16 cellular contexts compared by ENCODE assay signal in the genomic region with DNA sequence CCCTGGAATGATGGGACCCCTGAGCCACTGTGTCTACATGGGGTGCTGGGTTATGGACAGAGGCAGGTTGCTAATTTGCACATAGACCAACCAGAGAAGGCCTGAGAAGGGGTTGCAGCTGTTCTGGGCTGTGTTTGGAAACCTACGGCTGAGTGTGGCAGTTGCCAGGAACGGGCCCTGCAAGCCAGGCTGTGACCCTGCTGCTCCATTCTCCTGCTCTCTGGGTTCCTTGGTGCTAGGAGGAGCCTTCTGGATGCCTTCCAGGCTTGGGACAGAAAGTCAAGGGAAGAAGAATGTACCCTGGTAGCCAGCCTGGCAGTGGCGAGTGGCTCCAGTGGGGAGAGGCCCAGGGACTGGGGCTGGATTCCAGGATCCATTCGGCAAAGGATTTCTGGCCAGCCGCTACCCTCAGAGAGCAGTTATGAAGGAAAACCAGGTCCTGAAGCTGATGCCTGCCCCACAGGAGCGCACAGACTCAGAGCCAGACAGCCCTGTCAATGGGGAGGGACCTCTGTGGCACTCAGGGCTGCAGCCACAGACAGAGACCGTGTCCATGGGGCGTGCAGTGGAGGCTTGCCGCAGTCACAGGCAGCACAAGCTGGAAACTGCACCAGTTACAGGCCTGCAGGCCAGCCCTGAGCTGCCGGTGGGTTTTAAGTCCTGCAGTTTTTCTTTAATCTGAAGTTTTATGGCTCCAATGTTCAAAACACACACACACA. TPM values are rescaled to one million over a fixed set of nuclear protein-coding genes. Genes with fewer than 3 reads are reported as not detected.
DNase-seq lines count a peak whose midpoint lies in the region; ATAC-seq lines count a peak whose summit lies in the region.
"Had no signal": no experiment of that assay in that cellular context is flagged by ENCODE, and none has a peak within 500 bp of the region (broad histone marks: within the 10 kb centered on the region; RNA-seq: fewer than 3 reads in every experiment).

No MANE protein-coding gene starts in this region.

- H3K36me3 ChIP-seq in mesodermal cell (ENCODE audit: control insufficient read depth, insufficient read depth, low read length) (peaks cover 17% of the 10 kb centered on the region), subcutaneous abdominal adipose tissue (ENCODE audit: control insufficient read depth in 5 of 5, insufficient read depth in 5 of 5, low read length in 5 of 5) (peaks cover 0 to 6% (median 0%) of the 10 kb centered on the region in 5 donors)
- H3K36me3 ChIP-seq: breast epithelium, pancreas had no signal

- 94 to 97% methylated on average over 9 of the region's 10 CpGs for WGBS in mesodermal cell (ENCODE audit: insufficient coverage in 2 of 2), 2 experiments

- no peak for ATAC-seq in central memory CD8-positive, alpha-beta T cell (replicated peaks; ENCODE audit: extremely low read depth, poor library complexity, severe bottlenecking)

- DNase-seq in activated naive CD4-positive, alpha-beta T cell treated with anti-CD3 and anti-CD28 coated beads, Interleukin-2, amount 10 ng/mL, durations not matched to agents 7 days and 5 days, result no peak
- no peak for DNase-seq in central memory CD8-positive, alpha-beta T cell (ENCODE audit: low spot score in 2 of 2)
- DNase-seq in NCI-H187 treated with DMSO at 0.1 percent for 48 hours (lab: John Stamatoyannopoulos, UW) (no peak), T-helper 9 cell (no peak)
- no peak for DNase-seq in activated effector memory CD4-positive, alpha-beta T cell treated with anti-CD3 and anti-CD28 coated beads, Interleukin-2, amount 50 U/mL, for 16 hours
- DNase-seq: activated CD8-positive, alpha-beta memory T cell treated with anti-CD3 and anti-CD28 coated beads for 24 hours; activated gamma-delta T cell treated with Interleukin-2 at 50 U/mL for 16 hours; effector CD8-positive, alpha-beta T cell; NCI-H146; NCI-H510A treated with DMSO at 0.1 percent for 48 hours; pancreas; stimulated activated CD4-positive, alpha-beta T cell treated with anti-CD3 and anti-CD28 coated beads, Interleukin-12 subunit alpha, Interleukin-12 subunit beta, amount 100 ng/mL, for 4 hours had no signal

- H3K9me3 ChIP-seq in mesodermal cell (ENCODE audit: control insufficient read depth, low read length) (no peaks in the 10 kb centered on the region), subcutaneous abdominal adipose tissue (ENCODE audit: control insufficient read depth in 5 of 5, low read length in 5 of 5) (no peaks in the 10 kb centered on the region)
- H3K9me3 ChIP-seq: breast epithelium, pancreas had no signal

- H3K4me3 ChIP-seq in mesodermal cell (ENCODE audit: extremely low read depth, insufficient read depth, low read length, poor library complexity, severe bottlenecking) (no peak overlapping the region), subcutaneous abdominal adipose tissue (ENCODE audit: low read depth in 1 of 5, low read length in 5 of 5) (no peak overlapping the region)
- H3K4me3 ChIP-seq: breast epithelium, pancreas had no signal

- no peaks in the 10 kb centered on the region for H3K27me3 Mint-ChIP-seq in activated naive CD4-positive, alpha-beta T cell treated with anti-CD3 and anti-CD28 coated beads, Interleukin-2, amount 50 U/mL, for 24 hours
- no peaks in the 10 kb centered on the region for H3K27me3 Mint-ChIP-seq in activated naive CD4-positive, alpha-beta T cell treated with anti-CD3 and anti-CD28 coated beads, Interleukin-2, amount 10 ng/mL, durations not matched to agents 7 days and 5 days
- no peaks in the 10 kb centered on the region for H3K27me3 Mint-ChIP-seq in central memory CD8-positive, alpha-beta T cell

- H3K36me3 Mint-ChIP-seq in activated naive CD4-positive, alpha-beta T cell treated with anti-CD3 and anti-CD28 coated beads, Interleukin-2, amount 50 U/mL, for 24 hours, result peaks cover 2% of the 10 kb centered on the region
- peaks cover 4% of the 10 kb centered on the region for H3K36me3 Mint-ChIP-seq in activated naive CD4-positive, alpha-beta T cell treated with anti-CD3 and anti-CD28 coated beads, Interleukin-2, amount 10 ng/mL, durations not matched to agents 7 days and 5 days
- peaks cover 9% of the 10 kb centered on the region for H3K36me3 Mint-ChIP-seq in central memory CD8-positive, alpha-beta T cell (ENCODE audit: insufficient read depth)

- H3K9ac ChIP-seq in subcutaneous abdominal adipose tissue (ENCODE audit: low read length in 5 of 5), result no peak overlapping the region

- peak overlapping the region; percentile 51 for H3K27ac Mint-ChIP-seq in activated naive CD4-positive, alpha-beta T cell treated with anti-CD3 and anti-CD28 coated beads, Interleukin-2, amount 50 U/mL, for 24 hours
- H3K27ac Mint-ChIP-seq in activated naive CD4-positive, alpha-beta T cell treated with anti-CD3 and anti-CD28 coated beads, Interleukin-2, amount 10 ng/mL, durations not matched to agents 7 days and 5 days, result no peak overlapping the region
- peak overlapping the region; percentile 72 for H3K27ac Mint-ChIP-seq in central memory CD8-positive, alpha-beta T cell (ENCODE audit: low read depth)

- H3K4me3 Mint-ChIP-seq in activated naive CD4-positive, alpha-beta T cell treated with anti-CD3 and anti-CD28 coated beads, Interleukin-2, amount 50 U/mL, for 24 hours, result no peak overlapping the region
- no peak overlapping the region for H3K4me3 Mint-ChIP-seq in activated naive CD4-positive, alpha-beta T cell treated with anti-CD3 and anti-CD28 coated beads, Interleukin-2, amount 10 ng/mL, durations not matched to agents 7 days and 5 days
- no peak overlapping the region for H3K4me3 Mint-ChIP-seq in central memory CD8-positive, alpha-beta T cell

- H3K27me3 ChIP-seq in subcutaneous abdominal adipose tissue (ENCODE audit: control insufficient read depth in 5 of 5, insufficient read depth in 4 of 5, low read length in 5 of 5), result no peaks in the 10 kb centered on the region
- H3K27me3 ChIP-seq: breast epithelium, pancreas had no signal

- CTCF ChIA-PET in activated naive CD4-positive, alpha-beta T cell treated with anti-CD3 and anti-CD28 coated beads, Interleukin-2, amount 10 ng/mL, durations not matched to agents 7 days and 5 days (lab: Charles Lee), result no interaction called here

- peaks cover 4% of the 10 kb centered on the region for H3K4me1 Mint-ChIP-seq in activated naive CD4-positive, alpha-beta T cell treated with anti-CD3 and anti-CD28 coated beads, Interleukin-2, amount 50 U/mL, for 24 hours
- H3K4me1 Mint-ChIP-seq in activated naive CD4-positive, alpha-beta T cell treated with anti-CD3 and anti-CD28 coated beads, Interleukin-2, amount 10 ng/mL, durations not matched to agents 7 days and 5 days, result no peaks in the 10 kb centered on the region
- no peaks in the 10 kb centered on the region for H3K4me1 Mint-ChIP-seq in central memory CD8-positive, alpha-beta T cell

- no peaks in the 10 kb centered on the region for H3K9me3 Mint-ChIP-seq in activated naive CD4-positive, alpha-beta T cell treated with anti-CD3 and anti-CD28 coated beads, Interleukin-2, amount 50 U/mL, for 24 hours
- no peaks in the 10 kb centered on the region for H3K9me3 Mint-ChIP-seq in activated naive CD4-positive, alpha-beta T cell treated with anti-CD3 and anti-CD28 coated beads, Interleukin-2, amount 10 ng/mL, durations not matched to agents 7 days and 5 days
- H3K9me3 Mint-ChIP-seq in central memory CD8-positive, alpha-beta T cell, result no peaks in the 10 kb centered on the region

- H3K4me1 ChIP-seq in mesodermal cell (ENCODE audit: control insufficient read depth, insufficient read depth, low read length, poor library complexity, severe bottlenecking) (peaks cover 2% of the 10 kb centered on the region), subcutaneous abdominal adipose tissue (ENCODE audit: control insufficient read depth in 5 of 5, insufficient read depth in 5 of 5, low read length in 5 of 5) (peaks cover 2 to 21% (median 19%) of the 10 kb centered on the region in 5 donors)
- H3K4me1 ChIP-seq: breast epithelium, pancreas had no signal

- H3K27ac ChIP-seq in mesodermal cell (ENCODE audit: low read depth, low read length, severe bottlenecking), result peak overlapping the region; percentile 5
- H3K27ac ChIP-seq in subcutaneous abdominal adipose tissue (ENCODE audit: low read depth, low read length), result peak overlapping the region; percentile 24
- H3K27ac ChIP-seq: breast epithelium, pancreas had no signal

RNA-seq across cellular contexts. Expression of a gene that starts 55.1 kb away (rescaled TPM):
- polyA plus RNA-seq in mesodermal cell (2013, experiment 1 of 2), result 26.3 TPM
- polyA plus RNA-seq in mesodermal cell (2013, experiment 2 of 2), result 25.4 TPM
